Comparison of ENCODE assay signal across 1 cellular context in the genomic region with DNA sequence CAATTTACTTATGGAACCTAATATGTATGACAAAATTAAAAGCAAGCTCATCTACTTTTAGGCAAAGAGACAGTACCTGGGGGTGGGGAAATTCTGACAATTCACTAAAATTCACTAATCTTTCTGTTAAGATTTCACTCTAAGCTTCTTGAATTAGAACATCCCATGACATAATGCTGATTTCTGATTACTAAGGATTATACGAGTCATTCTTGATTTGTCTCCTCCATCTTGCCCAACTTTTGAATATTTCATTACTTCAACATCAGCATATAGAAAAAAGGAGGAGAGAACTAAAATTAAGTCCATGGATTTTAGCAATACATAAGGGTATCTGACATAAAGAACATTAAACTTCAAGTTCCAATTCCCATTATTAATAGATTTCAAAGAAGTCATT.
TF ChIP-seq lines count a peak whose summit lies in the region.

No MANE protein-coding gene starts in this region.

TF ChIP-seq in K562, 482 proteins besides CTCF, POLR2A, EP300 and RAD21:
- TF ChIP-seq SFPQ (IDR thresholded peaks at IDR 0.05; ENCODE audit: low read depth, low read length), result no peak
- no peak for TF ChIP-seq MIER1 (IDR thresholded peaks at IDR 0.05; ENCODE audit: low read depth)
- no peak for TF ChIP-seq DACH1 (IDR thresholded peaks at IDR 0.05; ENCODE audit: partially characterized antibody)
- TF ChIP-seq LCOR (CRISPR knock-in tag; IDR thresholded peaks at IDR 0.05), result no peak
- TF ChIP-seq ZNF316 (IDR thresholded peaks at IDR 0.05), result 0 out of 2 replicates have a peak, but pooled peaks have one; percentile 10
- no peak for TF ChIP-seq ZNF75A (CRISPR knock-in tag; IDR thresholded peaks at IDR 0.05)
